In genomic region chr14:38357557-38357956, GRCh38 we compare ENCODE assay signal across 12 cellular contexts.
DNase-seq lines count a peak whose midpoint lies in the region; FAIRE-seq and TF ChIP-seq lines count a peak whose summit lies in the region.
"Had no signal": no experiment of that assay in that cellular context is flagged by ENCODE, and none has a peak within 500 bp of the region (broad histone marks: within the 10 kb centered on the region; RNA-seq: fewer than 3 reads in every experiment).

No MANE protein-coding gene starts in this region.

- no peak for FAIRE-seq in HTR-8/SVneo (lab: Jason Lieb, UNC)
- FAIRE-seq in bronchial epithelial cell (lab: Jason Lieb, UNC), result no peak

- no peaks in the 10 kb centered on the region for H3K27me3 ChIP-seq in ACC112 (ENCODE audit: insufficient read depth, low read length)
- no peaks in the 10 kb centered on the region for H3K27me3 ChIP-seq in bronchial epithelial cell (ENCODE audit: control insufficient read depth, insufficient read depth, low read length)
- H3K27me3 ChIP-seq in kidney epithelial cell (ENCODE audit: control insufficient read depth, insufficient read depth, low read length), result no peaks in the 10 kb centered on the region
- H3K27me3 ChIP-seq: upper lobe of left lung had no signal

- H2AFZ ChIP-seq in ACC112 (ENCODE audit: low read length, unreplicated experiment), result peak overlapping the region; percentile 24

- H3K4me3 ChIP-seq in ACC112 (ENCODE audit: low read depth, low read length) (peak overlapping the region; percentile 39; the same call in 1 of the 2 replicates), bronchial epithelial cell (ENCODE audit: low read depth, low read length) (no peak overlapping the region), kidney epithelial cell (ENCODE audit: low read depth, low read length) (no peak overlapping the region)
- H3K4me3 ChIP-seq: upper lobe of left lung had no signal

- H3K4me1 ChIP-seq in ACC112 (ENCODE audit: control insufficient read depth, insufficient read depth, low read length, unreplicated experiment), result peaks cover 25% of the 10 kb centered on the region

- peak overlapping the region; percentile 71 for H3K27ac ChIP-seq in ACC112 (ENCODE audit: low read depth, low read length)

- H3K79me2 ChIP-seq in ACC112 (ENCODE audit: control insufficient read depth, insufficient read depth, low read length, unreplicated experiment), result no peaks in the 10 kb centered on the region

- H3K36me3 ChIP-seq in ACC112 (ENCODE audit: insufficient read depth, low read length) (no peaks in the 10 kb centered on the region), bronchial epithelial cell (ENCODE audit: control insufficient read depth, insufficient read depth, low read length) (no peaks in the 10 kb centered on the region), kidney epithelial cell (ENCODE audit: control insufficient read depth, insufficient read depth, low read length) (no peaks in the 10 kb centered on the region)
- H3K36me3 ChIP-seq: upper lobe of left lung had no signal

- DNase-seq in HTR-8/SVneo (ENCODE audit: insufficient read length, low spot score) (peak; percentile 35), bronchial epithelial cell (ENCODE audit: low read depth) (peak; percentile 17), kidney epithelial cell (ENCODE audit: low read depth) (peak; percentile 7), nucleus accumbens (lab: John Stamatoyannopoulos, UW) (no peak), DMS79 treated with DMSO at 0.1 percent for 48 hours (lab: John Stamatoyannopoulos, UW) (no peak), activated gamma-delta T cell (lab: John Stamatoyannopoulos, UW) (no peak)
- no peak for DNase-seq in NK-92 treated with Interleukin-12 subunit alpha and Interleukin-12 subunit beta, amount 100 ng/mL, for 24 hours (lab: John Stamatoyannopoulos, UW)
- DNase-seq: activated CD4-positive, alpha-beta memory T cell treated with anti-CD3 and anti-CD28 coated beads for 36 hours; activated naive CD4-positive, alpha-beta T cell treated with anti-CD3 and anti-CD28 coated beads, Interleukin-2, amount 50 U/mL, for 16 hours; NCI-H1436 treated with DMSO at 0.1 percent for 48 hours; upper lobe of left lung had no signal

- TF ChIP-seq CTCF in bronchial epithelial cell (IDR thresholded peaks at IDR 0.05; ENCODE audit: insufficient read depth, low read length, severe bottlenecking), result no peak
- TF ChIP-seq CTCF in kidney epithelial cell (IDR thresholded peaks at IDR 0.05; ENCODE audit: insufficient read depth, low read length, poor library complexity, severe bottlenecking), result no peak

Comparison
In these comparisons a context has a peak if more than half of its experiments do, and no peak if none do; other contexts are left out.
1. DNase-seq: peak in HTR-8/SVneo (single experiment), bronchial epithelial cell (single experiment) and kidney epithelial cell (single experiment); none in nucleus accumbens (0 of 56), NK-92 treated with Interleukin-12 subunit alpha and Interleukin-12 subunit beta, amount 100 ng/mL, for 24 hours (single experiment), DMS79 treated with DMSO at 0.1 percent for 48 hours (single experiment) and activated gamma-delta T cell (single experiment).